In the genomic region with DNA sequence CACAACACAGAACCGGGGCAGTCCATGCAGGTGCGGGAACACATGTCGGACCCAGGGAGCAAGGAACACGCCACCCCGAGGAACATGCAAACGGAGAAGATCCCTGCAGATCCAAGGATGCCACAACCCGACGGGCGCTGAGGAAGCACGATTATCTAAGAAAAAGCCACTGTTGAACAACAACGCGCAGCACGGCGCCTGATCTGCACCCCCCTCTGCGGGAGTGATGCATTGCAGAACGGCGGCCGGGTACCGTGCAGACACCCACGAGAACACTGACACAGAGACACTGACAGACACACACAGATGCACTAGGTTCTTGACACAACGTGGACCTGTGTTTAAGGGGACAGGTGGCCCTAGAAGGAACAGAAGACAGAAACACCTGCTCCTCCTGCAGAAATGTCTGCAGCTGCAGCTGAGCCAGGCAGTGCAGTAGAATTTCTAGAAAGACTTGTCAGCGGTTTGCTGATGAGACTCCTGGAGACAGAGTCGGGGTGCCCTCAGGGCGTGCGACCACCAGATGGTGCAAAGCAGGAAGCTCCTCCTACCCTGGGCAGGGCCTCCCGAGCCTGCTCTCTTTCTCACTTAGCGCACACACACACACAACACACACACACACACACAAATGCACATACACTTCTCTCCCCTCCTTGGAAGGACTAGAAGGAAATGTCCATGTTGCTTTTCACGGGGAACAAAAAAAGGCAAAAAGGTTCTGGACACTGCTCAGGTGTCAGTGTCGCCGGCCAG, we compare ENCODE assay signal across 16 cellular contexts. TPM values are rescaled to one million over a fixed set of nuclear protein-coding genes. Genes with fewer than 3 reads are reported as not detected.
"Had no signal": no experiment of that assay in that cellular context is flagged by ENCODE, and none has a peak within 500 bp of the region (broad histone marks: within the 10 kb centered on the region; RNA-seq: fewer than 3 reads in every experiment).

No MANE protein-coding gene starts in this region.

- ATAC-seq: natural killer cell treated with Interleukin-12 subunit alpha and Interleukin-12 subunit beta and Interleukin-15 and Interleukin-18, amount 100 ng/mL, for 72 hours; psoas muscle; right lobe of liver had no signal

- H3K4me3 Mint-ChIP-seq: activated CD8-positive, alpha-beta memory T cell treated with anti-CD3 and anti-CD28 coated beads, Interleukin-2, amount 10 ng/mL, durations not matched to agents 7 days and 5 days; activated naive CD4-positive, alpha-beta T cell treated with anti-CD3 and anti-CD28 coated beads for 36 hours; endodermal cell; natural killer cell treated with Interleukin-12 subunit alpha and Interleukin-12 subunit beta and Interleukin-15 and Interleukin-18, amount 100 ng/mL, for 72 hours; stimulated activated naive CD8-positive, alpha-beta T cell treated with anti-CD3 and anti-CD28 coated beads, Interleukin-15, Interleukin-2, amounts not matched to agents 100 ng/mL and 50 ng/mL, for 24 hours had no signal

- H3K36me3 ChIP-seq: cardiac muscle cell, heart right ventricle, right lobe of liver had no signal

- H3K4me3 ChIP-seq: cardiac muscle cell, heart right ventricle, psoas muscle, right lobe of liver had no signal

- H3K9me3 Mint-ChIP-seq: activated naive CD4-positive, alpha-beta T cell treated with anti-CD3 and anti-CD28 coated beads for 36 hours; activated T-helper 2 cell treated with anti-CD3 and anti-CD28 coated beads, Interferon-gamma antibody, Interleukin-2, Interleukin-4, amounts not matched to agents 10 μg/mL and 5 μg/mL and 100 μg/mL, durations not matched to agents 14 hours and 24 hours and 36 hours; endodermal cell; natural killer cell treated with Interleukin-12 subunit alpha and Interleukin-12 subunit beta and Interleukin-15 and Interleukin-18, amount 100 ng/mL, for 72 hours; stimulated activated naive CD8-positive, alpha-beta T cell treated with anti-CD3 and anti-CD28 coated beads, Interleukin-15, Interleukin-2, amounts not matched to agents 100 ng/mL and 50 ng/mL, for 24 hours had no signal

- H3K27ac Mint-ChIP-seq: activated CD8-positive, alpha-beta memory T cell treated with anti-CD3 and anti-CD28 coated beads, Interleukin-2, amount 10 ng/mL, durations not matched to agents 7 days and 5 days; activated naive CD4-positive, alpha-beta T cell treated with anti-CD3 and anti-CD28 coated beads for 36 hours; activated T-helper 2 cell treated with anti-CD3 and anti-CD28 coated beads, Interferon-gamma antibody, Interleukin-2, Interleukin-4, amounts not matched to agents 10 μg/mL and 5 μg/mL and 100 μg/mL, durations not matched to agents 14 hours and 24 hours and 36 hours; endodermal cell; natural killer cell treated with Interleukin-12 subunit alpha and Interleukin-12 subunit beta and Interleukin-15 and Interleukin-18, amount 100 ng/mL, for 72 hours; stimulated activated naive CD8-positive, alpha-beta T cell treated with anti-CD3 and anti-CD28 coated beads, Interleukin-15, Interleukin-2, amounts not matched to agents 100 ng/mL and 50 ng/mL, for 24 hours had no signal

- DNase-seq: activated CD4-positive, alpha-beta T cell treated with anti-CD3 and anti-CD28 coated beads for 1 hour; activated CD4-positive, alpha-beta T cell treated with anti-CD3 and anti-CD28 coated beads, Interleukin-2, amount 50 U/mL, for 48 hours; activated CD8-positive, alpha-beta memory T cell treated with anti-CD3 and anti-CD28 coated beads, Interleukin-2, amount 10 ng/mL, durations not matched to agents 7 days and 5 days; activated naive CD4-positive, alpha-beta T cell treated with anti-CD3 and anti-CD28 coated beads for 36 hours; activated T-cell treated with anti-CD3 and anti-CD28 coated beads, Interleukin-2, amount 50 U/mL, for 1 hour; heart right ventricle; psoas muscle; right lobe of liver; T1000 had no signal

- H3K27ac ChIP-seq: cardiac muscle cell, heart right ventricle, psoas muscle, right lobe of liver had no signal

- H3K4me1 Mint-ChIP-seq: endodermal cell had no signal

- H3K27me3 ChIP-seq: right lobe of liver had no signal

- H3K36me3 Mint-ChIP-seq: activated CD8-positive, alpha-beta memory T cell treated with anti-CD3 and anti-CD28 coated beads, Interleukin-2, amount 10 ng/mL, durations not matched to agents 7 days and 5 days; natural killer cell treated with Interleukin-12 subunit alpha and Interleukin-12 subunit beta and Interleukin-15 and Interleukin-18, amount 100 ng/mL, for 72 hours had no signal

- H3K9me3 ChIP-seq: heart right ventricle, psoas muscle, right lobe of liver had no signal

- H3K4me1 ChIP-seq: heart right ventricle, psoas muscle, right lobe of liver had no signal

RNA-seq across cellular contexts. Expression of a gene that starts 7.5 kb away (rescaled TPM):
- total RNA-seq: cardiac muscle cell, epithelial cell of proximal tubule, heart right ventricle, mesenteric fat pad had no signal
- polyA plus RNA-seq: cardiac muscle cell had no signal
